25 cellular contexts compared by ENCODE assay signal in genomic region chr2:37105150-37105549, GRCh38.
"Had no signal": no experiment of that assay in that cellular context is flagged by ENCODE, and none has a peak within 500 bp of the region (broad histone marks: within the 10 kb centered on the region; RNA-seq: fewer than 3 reads in every experiment).

No MANE protein-coding gene starts in this region.

- H3K4me1 Mint-ChIP-seq: activated CD4-positive, alpha-beta memory T cell treated with anti-CD3 and anti-CD28 coated beads, Interleukin-2, amount 10 ng/mL, durations not matched to agents 7 days and 5 days; activated CD4-positive, alpha-beta T cell treated with anti-CD3 and anti-CD28 coated beads, Interleukin-2, amount 10 ng/mL, durations not matched to agents 7 days and 5 days; T-cell had no signal

- H3K9me3 Mint-ChIP-seq: activated CD4-positive, alpha-beta memory T cell treated with anti-CD3 and anti-CD28 coated beads, Interleukin-2, amount 10 ng/mL, durations not matched to agents 7 days and 5 days; activated CD4-positive, alpha-beta T cell treated with anti-CD3 and anti-CD28 coated beads, Interleukin-2, amount 10 ng/mL, durations not matched to agents 7 days and 5 days; activated T-cell treated with anti-CD3 and anti-CD28 coated beads, Interleukin-2, amount 50 U/mL, for 24 hours; natural killer cell; T-cell had no signal

- H3K27ac Mint-ChIP-seq: activated CD4-positive, alpha-beta memory T cell treated with anti-CD3 and anti-CD28 coated beads, Interleukin-2, amount 10 ng/mL, durations not matched to agents 7 days and 5 days; activated CD4-positive, alpha-beta T cell treated with anti-CD3 and anti-CD28 coated beads, Interleukin-2, amount 10 ng/mL, durations not matched to agents 7 days and 5 days had no signal

- H3K27me3 Mint-ChIP-seq: activated CD4-positive, alpha-beta memory T cell treated with anti-CD3 and anti-CD28 coated beads, Interleukin-2, amount 10 ng/mL, durations not matched to agents 7 days and 5 days; activated CD4-positive, alpha-beta T cell treated with anti-CD3 and anti-CD28 coated beads, Interleukin-2, amount 10 ng/mL, durations not matched to agents 7 days and 5 days; activated T-cell treated with anti-CD3 and anti-CD28 coated beads, Interleukin-2, amount 50 U/mL, for 24 hours; T-cell had no signal

- H3K4me3 Mint-ChIP-seq: activated CD4-positive, alpha-beta memory T cell treated with anti-CD3 and anti-CD28 coated beads, Interleukin-2, amount 10 ng/mL, durations not matched to agents 7 days and 5 days; activated CD4-positive, alpha-beta T cell treated with anti-CD3 and anti-CD28 coated beads, Interleukin-2, amount 10 ng/mL, durations not matched to agents 7 days and 5 days; activated T-cell treated with anti-CD3 and anti-CD28 coated beads, Interleukin-2, amount 50 U/mL, for 24 hours; natural killer cell; T-cell had no signal

- ATAC-seq: gastrocnemius medialis, left lung, lower lobe of right lung, natural killer cell, T-cell, upper lobe of right lung had no signal

- DNase-seq: activated CD4-positive, alpha-beta memory T cell treated with anti-CD3 and anti-CD28 coated beads, Interleukin-2, amount 10 ng/mL, durations not matched to agents 7 days and 5 days; activated CD4-positive, alpha-beta T cell treated with anti-CD3 and anti-CD28 coated beads for 1 hour; activated CD4-positive, alpha-beta T cell treated with anti-CD3 and anti-CD28 coated beads, Interleukin-2, amount 10 ng/mL, durations not matched to agents 7 days and 5 days; activated CD8-positive, alpha-beta memory T cell treated with anti-CD3 and anti-CD28 coated beads, Interleukin-2, amount 50 U/mL, for 48 hours; activated gamma-delta T cell treated with Interleukin-2 at 50 U/mL for 16 hours; activated naive CD4-positive, alpha-beta T cell treated with anti-CD3 and anti-CD28 coated beads, Interleukin-2, amount 50 U/mL, for 16 hours; activated T-cell treated with anti-CD3 and anti-CD28 coated beads, Interleukin-2, amount 50 U/mL, for 24 hours; anterior cingulate cortex; dermis blood vessel endothelial cell; effector CD4-positive, alpha-beta T cell; gastrocnemius medialis; glutamatergic neuron; left lung; lower lobe of right lung; mesendoderm; natural killer cell; stimulated activated CD4-positive, alpha-beta T cell treated with anti-CD3 and anti-CD28 coated beads, Interleukin-1b, Interleukin-23, amount 100 ng/mL, for 48 hours; stimulated activated CD4-positive, alpha-beta T cell treated with anti-CD3 and anti-CD28 coated beads, Interleukin-4, amount 100 ng/mL, for 4 hours; stimulated activated CD8-positive, alpha-beta memory T cell treated with anti-CD3 and anti-CD28 coated beads, Interleukin-4, amount 100 ng/mL, for 48 hours; stimulated activated naive CD4-positive, alpha-beta T cell; T-cell; T-helper 9 cell; tibial artery; upper lobe of right lung; WERI-Rb-1 had no signal
